In genomic region chr7:36497775-36498174, GRCh38 we compare ENCODE assay signal across 16 cellular contexts.
DNase-seq lines count a peak whose midpoint lies in the region; ATAC-seq and TF ChIP-seq lines count a peak whose summit lies in the region.
"Had no signal": no experiment of that assay in that cellular context is flagged by ENCODE, and none has a peak within 500 bp of the region (broad histone marks: within the 10 kb centered on the region; RNA-seq: fewer than 3 reads in every experiment).

No MANE protein-coding gene starts in this region.

- POLR2A ChIA-PET in RWPE1 (lab: Yijun Ruan, JAX; ENCODE audit: low non-redundant PET), result no interaction called here

- no peak overlapping the region for H3K4me3 Mint-ChIP-seq in type B pancreatic cell
- H3K4me3 Mint-ChIP-seq: CD4-positive, alpha-beta T cell had no signal

- peak; percentile 50 for ATAC-seq in foreskin keratinocyte

- H3K4me3 ChIP-seq in epithelial cell of esophagus (ENCODE audit: low read length), result no peak overlapping the region
- H3K4me3 ChIP-seq: GM23248, HAP-1 had no signal

- DNase-seq in RWPE1 (ENCODE audit: low spot score) (no peak), epithelial cell of esophagus (ENCODE audit: low read depth) (peak; percentile 48), foreskin keratinocyte (peak in 1 of 2 donors; percentile 23), type B pancreatic cell (ENCODE audit: extremely low spot score, unreplicated experiment) (no peak), middle frontal gyrus (ENCODE audit: extremely low spot score, low spot score) (no peak), DMS153 treated with DMSO at 0.1 percent for 48 hours (lab: John Stamatoyannopoulos, UW; ENCODE audit: unreplicated experiment) (no peak), NOMO-1 treated with DMSO at 0.1 percent for 48 hours (lab: John Stamatoyannopoulos, UW; ENCODE audit: unreplicated experiment) (no peak)
- DNase-seq: ACHN; CD4-positive, alpha-beta T cell; DMS153; DMS79 treated with DMSO at 0.1 percent for 48 hours; GF-D8; GM23248 had no signal

- H3K4me1 ChIP-seq in foreskin keratinocyte, result peaks cover 12% of the 10 kb centered on the region
- H3K4me1 ChIP-seq: HAP-1 had no signal

- peaks cover 4% of the 10 kb centered on the region for H3K4me1 Mint-ChIP-seq in type B pancreatic cell (ENCODE audit: unreplicated experiment)

- H3K27ac Mint-ChIP-seq in type B pancreatic cell, result peak overlapping the region; percentile 19
- H3K27ac Mint-ChIP-seq: CD4-positive, alpha-beta T cell had no signal

- H3K27me3 Mint-ChIP-seq in type B pancreatic cell, result no peaks in the 10 kb centered on the region

- CTCF ChIA-PET in RWPE1 (lab: Yijun Ruan, JAX), result interaction anchor here (0.7 to 1.5 kb wide), 3 partner anchors 10 to 342 kb away, joined by 3 read pairs; no protein-coding TSS in a partner anchor

- peaks cover 4% of the 10 kb centered on the region for H3K9me3 Mint-ChIP-seq in type B pancreatic cell
- H3K9me3 Mint-ChIP-seq: CD4-positive, alpha-beta T cell had no signal

- peaks cover 3% of the 10 kb centered on the region for H3K36me3 Mint-ChIP-seq in type B pancreatic cell

- H3K27ac ChIP-seq in RWPE1 (peak overlapping the region; percentile 75), foreskin keratinocyte (peak overlapping the region; percentile 78)
- H3K27ac ChIP-seq: C4-2B, GM23248, HL-60 had no signal

- TF ChIP-seq CTCF in RWPE1 (conservative IDR thresholded peaks at IDR 0.05; ENCODE audit: low read depth), result no peak
- TF ChIP-seq CTCF in epithelial cell of esophagus (IDR thresholded peaks at IDR 0.05; ENCODE audit: insufficient read depth, low read depth, low read length, missing control alignments), result no peak
- TF ChIP-seq CTCF in foreskin keratinocyte (conservative IDR thresholded peaks at IDR 0.05), result no peak
- no peak for TF ChIP-seq CTCF in type B pancreatic cell (conservative IDR thresholded peaks at IDR 0.05)

- no peaks in the 10 kb centered on the region for H3K27me3 ChIP-seq in foreskin keratinocyte
